In genomic region chr6:150902142-150902800, GRCh38 we compare ENCODE assay signal across 28 cellular contexts. TPM values are rescaled to one million over a fixed set of nuclear protein-coding genes. Genes with fewer than 3 reads are reported as not detected.
DNase-seq lines count a peak whose midpoint lies in the region; ATAC-seq, FAIRE-seq and TF ChIP-seq lines count a peak whose summit lies in the region.
"Had no signal": no experiment of that assay in that cellular context is flagged by ENCODE, and none has a peak within 500 bp of the region (broad histone marks: within the 10 kb centered on the region; RNA-seq: fewer than 3 reads in every experiment).

No MANE protein-coding gene starts in this region.

- DNase-seq in IMR-90 (no peak), K562 (ENCODE audit: extremely low read depth in 1 of 4, low spot score in 3 of 4) (peak in 2 of 4 experiments; percentile 24 to 25), left ventricle myocardium superior (no peak), omental fat pad (ENCODE audit: low spot score) (no peak), NCI-H82 treated with DMSO at 0.1 percent for 48 hours (lab: John Stamatoyannopoulos, UW; ENCODE audit: unreplicated experiment) (no peak)
- no peak for DNase-seq in CD8-positive, alpha-beta memory T cell
- DNase-seq: activated CD4-positive, alpha-beta T cell treated with anti-CD3 and anti-CD28 coated beads for 48 hours; activated naive CD4-positive, alpha-beta T cell treated with anti-CD3 and anti-CD28 coated beads, Interleukin-2, amount 10 ng/mL, durations not matched to agents 7 days and 5 days; activated T-cell treated with anti-CD3 and anti-CD28 coated beads, Interleukin-2, amount 50 U/mL, for 72 hours; anterior cingulate cortex; CD8-positive, alpha-beta T cell; central memory CD4-positive, alpha-beta T cell; dorsolateral prefrontal cortex; GF-D8; Kasumi-1; mucosa of descending colon; NCI-H1694 treated with DMSO at 0.1 percent for 48 hours; NCI-H526 treated with DMSO at 0.1 percent for 48 hours; RPMI8226; stimulated activated CD4-positive, alpha-beta T cell treated with anti-CD3 and anti-CD28 coated beads, Interleukin-2, amount 100 ng/mL, for 24 hours; T-helper 2 cell had no signal

- H3K23ac ChIP-seq in IMR-90 (ENCODE audit: low read depth, low read length), result peak overlapping the region; percentile 0; the same call in 1 of the 2 replicates

- peak overlapping the region; percentile 54 for H2BK5ac ChIP-seq in IMR-90 (ENCODE audit: low read depth, low read length, poor library complexity, severe bottlenecking)

- no peaks in the 10 kb centered on the region for H3K27me3 ChIP-seq in IMR-90 (ENCODE audit: control insufficient read depth, insufficient read depth, low read length)
- H3K27me3 ChIP-seq in K562 (ENCODE audit: control insufficient read depth in 2 of 2, insufficient read depth in 2 of 2, low read length in 2 of 2), result no peaks in the 10 kb centered on the region
- no peaks in the 10 kb centered on the region for H3K27me3 ChIP-seq in CD8-positive, alpha-beta memory T cell (ENCODE audit: insufficient read depth, low read length, poor library complexity, severe bottlenecking)
- H3K27me3 ChIP-seq: dorsolateral prefrontal cortex had no signal

- dilution Hi-C loops in IMR-90 (cut with HindIII; ENCODE audit: low sequenced_read_pairs, unreplicated experiment), result no loop called here

- peaks cover 10% of the 10 kb centered on the region for H3K9me1 ChIP-seq in IMR-90 (ENCODE audit: insufficient read depth, low read length)
- no peaks in the 10 kb centered on the region for H3K9me1 ChIP-seq in K562 (ENCODE audit: control insufficient read depth, insufficient read depth, low read length)

- no peak overlapping the region for H3K56ac ChIP-seq in IMR-90 (ENCODE audit: extremely low read depth, insufficient read depth, low read length)

- H2BK15ac ChIP-seq in IMR-90 (ENCODE audit: low read depth, low read length), result no peak overlapping the region

- no peaks in the 10 kb centered on the region for H3K4me1 Mint-ChIP-seq in CD8-positive, alpha-beta memory T cell

- H3K4me1 ChIP-seq in IMR-90 (ENCODE audit: control insufficient read depth, insufficient read depth, low read length), result peaks cover 17% of the 10 kb centered on the region
- peaks cover 3 to 8% of the 10 kb centered on the region in 2 experiments; a peak in 3 of 5 replicates for H3K4me1 ChIP-seq in K562 (replicated peaks in 1 of 2; ENCODE audit: control insufficient read depth in 2 of 2, insufficient read depth in 2 of 2, low read length in 2 of 2)
- H3K4me1 ChIP-seq in CD8-positive, alpha-beta memory T cell (ENCODE audit: insufficient read depth, low read length), result no peaks in the 10 kb centered on the region
- H3K4me1 ChIP-seq: prostate gland had no signal

- H4K5ac ChIP-seq in IMR-90 (ENCODE audit: low read depth, low read length), result peak overlapping the region; percentile 52; the same call in 1 of the 2 replicates

- TF ChIP-seq EP300 in K562 (IDR thresholded peaks at IDR 0.05; ENCODE audit: low read length), result no peak

- no peak overlapping the region for H2BK120ac ChIP-seq in IMR-90 (ENCODE audit: low read depth, low read length)

- H3K36me3 ChIP-seq in IMR-90 (ENCODE audit: control insufficient read depth, insufficient read depth, low read length) (peaks cover 45% of the 10 kb centered on the region), K562 (ENCODE audit: control insufficient read depth, insufficient read depth, low read length) (peaks cover 53% of the 10 kb centered on the region)
- H3K36me3 ChIP-seq in CD8-positive, alpha-beta memory T cell (ENCODE audit: insufficient read depth, low read length), result no peaks in the 10 kb centered on the region
- H3K36me3 ChIP-seq: prostate gland had no signal

- no peak overlapping the region for H2BK20ac ChIP-seq in IMR-90 (ENCODE audit: low read depth, low read length)

- CTCF ChIA-PET in IMR-90 (lab: Yijun Ruan, JAX) (interaction anchor here (0.9 to 1.4 kb wide), 3 partner anchors 10 to 422 kb away, joined by 3 to 4 read pairs (median 4); no protein-coding TSS in a partner anchor), K562 (lab: Yijun Ruan, JAX; ENCODE audit: low intra/inter-chr PET ratio) (no interaction called here)
- CTCF ChIA-PET in CD8-positive, alpha-beta memory T cell (lab: Charles Lee), result interaction anchor here (1.2 to 2.9 kb wide), 3 partner anchors 11 to 422 kb away, joined by 3 to 15 read pairs (median 4); no protein-coding TSS in a partner anchor

- H3K27ac ChIP-seq in IMR-90 (ENCODE audit: insufficient read depth, low read length) (peak overlapping the region; percentile 80; the same call in 1 of the 2 replicates), K562 (ENCODE audit: extremely low read depth, low read depth, low read length) (no peak overlapping the region)
- H3K27ac ChIP-seq in CD8-positive, alpha-beta memory T cell (ENCODE audit: low read depth, low read length), result no peak overlapping the region
- H3K27ac ChIP-seq: dorsolateral prefrontal cortex, prostate gland had no signal

- H3K4me3 Mint-ChIP-seq in CD8-positive, alpha-beta memory T cell, result no peak overlapping the region
- H3K4me3 Mint-ChIP-seq: activated naive CD4-positive, alpha-beta T cell treated with anti-CD3 and anti-CD28 coated beads, Interleukin-2, amount 10 ng/mL, durations not matched to agents 7 days and 5 days; activated T-cell treated with anti-CD3 and anti-CD28 coated beads, Interleukin-2, amount 50 U/mL, for 72 hours; CD8-positive, alpha-beta T cell; type B pancreatic cell had no signal

- H3K9me3 ChIP-seq in IMR-90 (ENCODE audit: control insufficient read depth, insufficient read depth, low read length) (no peaks in the 10 kb centered on the region), K562 (replicated peaks; ENCODE audit: control insufficient read depth, insufficient read depth, low read depth, low read length) (no peaks in the 10 kb centered on the region)
- H3K9me3 ChIP-seq in CD8-positive, alpha-beta memory T cell (ENCODE audit: low read length), result no peaks in the 10 kb centered on the region
- H3K9me3 ChIP-seq: mucosa of descending colon, prostate gland had no signal

- H3K4me2 ChIP-seq in IMR-90 (ENCODE audit: low read depth, low read length) (no peak overlapping the region), K562 (ENCODE audit: insufficient read depth, low read length) (no peak overlapping the region)
- H3K4me2 ChIP-seq: smooth muscle cell had no signal

- POLR2A ChIA-PET in IMR-90 (lab: Charles Lee; ENCODE audit: unreplicated experiment) (no interaction called here), K562 (lab: Yijun Ruan, JAX) (interaction anchor here (0.7 to 2.3 kb wide), 3 partner anchors 11 to 14 kb away, joined by 3 to 6 read pairs (median 3); no protein-coding TSS in a partner anchor)
- POLR2A ChIA-PET in CD8-positive, alpha-beta memory T cell (lab: Charles Lee), result interaction anchor here (0.6 kb wide), 2 partner anchors 39 to 303 kb away, joined by 3 to 6 read pairs; no protein-coding TSS in a partner anchor

- intact Hi-C loops in IMR-90 (cut with micrococcal nuclease) (no loop called here), K562 (cut with micrococcal nuclease) (no loop called here), left ventricle myocardium superior (cut with micrococcal nuclease) (no loop called here)

- WGBS in IMR-90 (ENCODE audit: extremely low coverage in 2 of 2, insufficient read length in 1 of 2), 2 experiments, result 100% methylated on average over 1 of the region's 4 CpGs; no CpG with 5 or more reads in 1 of the 2 experiments
- WGBS in K562 (ENCODE audit: insufficient coverage, low coverage, missing lambda C conversion rate), result 49% methylated on average over 4 of the region's 4 CpGs

- peak; percentile 51 for ATAC-seq in IMR-90 (ENCODE audit: low read depth)
- peak; percentile 58 for ATAC-seq in K562
- peak; percentile 72 for ATAC-seq in left ventricle myocardium superior
- ATAC-seq in omental fat pad (ENCODE audit: low FRiP score), result peak; percentile 15
- ATAC-seq in HG02571 (IDR thresholded peaks at IDR 0.05; ENCODE audit: unreplicated experiment), result no peak
- no peak for ATAC-seq in GM21515 (IDR thresholded peaks at IDR 0.05; ENCODE audit: unreplicated experiment)
- ATAC-seq: activated T-cell treated with anti-CD3 and anti-CD28 coated beads, Interleukin-2, amount 50 U/mL, for 72 hours; CD8-positive, alpha-beta T cell; mucosa of descending colon; SK-N-SH treated with all-trans-retinoic acid at 6 μM for 48 hours had no signal

- H3K18ac ChIP-seq in IMR-90 (ENCODE audit: low read depth, low read length), result peak overlapping the region; percentile 63; the same call in 1 of the 2 replicates

- BruUV-seq in IMR-90 (replicated peaks; lab: Mats Ljungman, UMichigan), result no TSS peak
- no TSS peak for BruUV-seq in K562 (replicated peaks; lab: Mats Ljungman, UMichigan)

- no peak overlapping the region for H2AK9ac ChIP-seq in IMR-90 (replicated peaks; ENCODE audit: low read depth, low read length, poor library complexity)

- no peaks in the 10 kb centered on the region for H3K79me2 ChIP-seq in K562 (ENCODE audit: control insufficient read depth, insufficient read depth, low read length)

- no peak overlapping the region for H3K14ac ChIP-seq in IMR-90 (replicated peaks; ENCODE audit: low read depth, low read length)

- no peak overlapping the region for H2AK5ac ChIP-seq in IMR-90 (ENCODE audit: low read depth, low read length)

- no peak for TF ChIP-seq CTCF in IMR-90 (conservative IDR thresholded peaks at IDR 0.05; ENCODE audit: low read depth, low read length)
- TF ChIP-seq CTCF in K562 (IDR thresholded peaks at IDR 0.05 in 2 of 3, conservative IDR thresholded peaks at IDR 0.05 in 1 of 3; ENCODE audit: insufficient read depth in 2 of 3, low read depth in 1 of 3, low read length in 3 of 3), result no peak
- TF ChIP-seq CTCF in omental fat pad (IDR thresholded peaks at IDR 0.05), result no peak

- H3K4ac ChIP-seq in IMR-90 (ENCODE audit: low read depth, low read length), result no peak overlapping the region

- H3K9me3 Mint-ChIP-seq in CD8-positive, alpha-beta memory T cell, result no peaks in the 10 kb centered on the region
- H3K9me3 Mint-ChIP-seq: activated naive CD4-positive, alpha-beta T cell treated with anti-CD3 and anti-CD28 coated beads, Interleukin-2, amount 10 ng/mL, durations not matched to agents 7 days and 5 days; activated T-cell treated with anti-CD3 and anti-CD28 coated beads, Interleukin-2, amount 50 U/mL, for 72 hours; CD8-positive, alpha-beta T cell; type B pancreatic cell had no signal

- H2AFZ ChIP-seq in IMR-90 (replicated peaks; ENCODE audit: low read length, poor library complexity), result no peak overlapping the region
- no peak overlapping the region for H2AFZ ChIP-seq in K562 (ENCODE audit: low read depth, low read length)

- H3K4me3 ChIP-seq in IMR-90 (ENCODE audit: insufficient read depth, low read depth, low read length), result no peak overlapping the region
- no peak overlapping the region for H3K4me3 ChIP-seq in K562
- H3K4me3 ChIP-seq in CD8-positive, alpha-beta memory T cell (ENCODE audit: low read length), result no peak overlapping the region
- H3K4me3 ChIP-seq: dorsolateral prefrontal cortex, mucosa of descending colon, prostate gland, smooth muscle cell had no signal

- in situ Hi-C loops in IMR-90 (cut with MboI; ENCODE audit: low sequenced_read_pairs) (no loop called here), K562 (cut with MboI) (no loop called here)

- H3K27ac Mint-ChIP-seq in CD8-positive, alpha-beta memory T cell, result peak overlapping the region in 1 of 8 donors; percentile 69
- H3K27ac Mint-ChIP-seq: activated naive CD4-positive, alpha-beta T cell treated with anti-CD3 and anti-CD28 coated beads, Interleukin-2, amount 10 ng/mL, durations not matched to agents 7 days and 5 days; activated T-cell treated with anti-CD3 and anti-CD28 coated beads, Interleukin-2, amount 50 U/mL, for 72 hours; CD8-positive, alpha-beta T cell; type B pancreatic cell had no signal

- H4K20me1 ChIP-seq in IMR-90 (ENCODE audit: insufficient read depth, low read length), result no peaks in the 10 kb centered on the region
- no peaks in the 10 kb centered on the region for H4K20me1 ChIP-seq in K562 (replicated peaks; ENCODE audit: control insufficient read depth, insufficient read depth, low read length)

- TF ChIP-seq RAD21 in IMR-90 (IDR thresholded peaks at IDR 0.05; ENCODE audit: low read length), result no peak
- no peak for TF ChIP-seq RAD21 in K562 (CRISPR knock-in tag; conservative IDR thresholded peaks at IDR 0.05 in 1 of 2, IDR thresholded peaks at IDR 0.05 in 1 of 2)

- H3K9ac ChIP-seq in IMR-90 (ENCODE audit: low read depth, low read length) (no peak overlapping the region), K562 (ENCODE audit: insufficient read depth in 1 of 2, low read depth in 2 of 2, low read length in 2 of 2) (no peak overlapping the region)

- H3K27me3 Mint-ChIP-seq in CD8-positive, alpha-beta memory T cell, result no peaks in the 10 kb centered on the region
- H3K27me3 Mint-ChIP-seq: activated naive CD4-positive, alpha-beta T cell treated with anti-CD3 and anti-CD28 coated beads, Interleukin-2, amount 10 ng/mL, durations not matched to agents 7 days and 5 days; type B pancreatic cell had no signal

- peak overlapping the region in 1 of 2 experiments; percentile 11; a peak in 2 of 4 replicates for H4K8ac ChIP-seq in IMR-90 (ENCODE audit: low read depth in 2 of 2, low read length in 2 of 2)

- H3K79me1 ChIP-seq in IMR-90 (ENCODE audit: low read depth in 1 of 2, low read length in 2 of 2), result peaks cover 29 to 70% of the 10 kb centered on the region in 2 experiments

- FAIRE-seq in K562 (lab: Jason Lieb, UNC), result no peak
- FAIRE-seq: HTR-8/SVneo had no signal

- no peak for TF ChIP-seq POLR2A in IMR-90 (IDR thresholded peaks at IDR 0.05; ENCODE audit: low read depth, low read length)
- TF ChIP-seq POLR2A in K562 (conservative IDR thresholded peaks at IDR 0.05), result no peak

- no peak overlapping the region for H4K91ac ChIP-seq in IMR-90 (ENCODE audit: insufficient read depth, low read depth, low read length)

- H3K36me3 Mint-ChIP-seq in CD8-positive, alpha-beta memory T cell, result peaks cover 0 to 3% (median 0%) of the 10 kb centered on the region in 3 donors

RNA-seq across cellular contexts. Expression of gene MTHFD1L, which starts 36.8 kb away (rescaled TPM):
- total RNA-seq in IMR-90 (2012; rRNA removed) (53.2 and 53.9 TPM in 2 replicates), K562 (2014; rRNA removed) (36.0 and 36.9 TPM in 2 replicates), K562 (2014; rRNA removed; fragmentation: Illumina TruSeq; extraction: Trizol) (63.0 and 85.9 TPM in 2 replicates), K562 (2015; rRNA removed; fragmentation: Illumina TruSeq; extraction: Trizol) (22.9 and 24.0 TPM in 2 replicates), K562 (2021) (118 and 128 TPM in 2 replicates), left ventricle myocardium superior (2.4 TPM), omental fat pad (10 to 100 TPM in 3 of 4 donors, 1 to 10 TPM in 1; 4.7 to 45.9 (median 24.0) TPM)
- polyA plus RNA-seq in IMR-90 (2012; rRNA removed) (39.0 and 43.5 TPM in 2 replicates), K562 (2011; rRNA removed) (77.7 and 80.6 TPM in 2 replicates), K562 (2014; fragmentation: Illumina TruSeq; extraction: Trizol) (65.5 and 68.2 TPM in 2 replicates), K562 (2014; fragmentation: Nextera tagmentation; extraction: Ambion mirVana) (10 to 100 TPM; 20.9 to 27.7 TPM), K562 (2014; rRNA removed) (61.0 and 61.8 TPM in 2 replicates)
- 21.0 and 28.9 TPM in 2 replicates for polyA plus RNA-seq in IMR-90 (2012; cell fraction: cytosol; rRNA removed)
- 25.2 and 89.7 TPM in 2 replicates for polyA plus RNA-seq in IMR-90 (2012; cell fraction: nucleus; rRNA removed; ENCODE audit: low replicate concordance)
- total RNA-seq in K562 (2011; cell fraction: chromatin; rRNA removed; ENCODE audit: low replicate concordance), result 162 and 229 TPM in 2 replicates
- 68.4 and 78.3 TPM in 2 replicates for total RNA-seq in K562 (2011; cell fraction: nucleolus; rRNA removed)
- total RNA-seq in K562 (2011; cell fraction: nucleoplasm; rRNA removed), result 96.0 and 99.6 TPM in 2 replicates
- polyA plus RNA-seq in K562 (2011; cell fraction: cytosol; rRNA removed), result 23.3 and 44.4 TPM in 2 replicates
- 34.2 and 46.5 TPM in 2 replicates for polyA plus RNA-seq in K562 (2011; cell fraction: nucleus; rRNA removed)
- 47.8 and 100 TPM in 2 replicates for polyA plus RNA-seq in K562 (2012)
- 78.9 and 99.3 TPM in 2 replicates for polyA minus RNA-seq in K562 (2011; rRNA and poly(A)+ RNA removed)
- polyA minus RNA-seq in K562 (2011; cell fraction: cytosol; rRNA and poly(A)+ RNA removed), result 48.1 and 48.5 TPM in 2 replicates
- polyA minus RNA-seq in K562 (2011; cell fraction: nucleus; rRNA and poly(A)+ RNA removed), result 38.1 and 74.5 TPM in 2 replicates
- total RNA-seq in CD8-positive, alpha-beta memory T cell, result 100 to 1,000 TPM; 102 to 108 TPM
- polyA plus RNA-seq in CD8-positive, alpha-beta memory T cell, result 5.8 TPM

Comparison
In these comparisons a context has a peak if more than half of its experiments do, and no peak if none do; other contexts are left out.
1. ATAC-seq: peak in IMR-90 (single experiment), K562 (single experiment), left ventricle myocardium superior (single experiment) and omental fat pad (single experiment); none in HG02571 (single experiment) and GM21515 (single experiment).